ENCODE assay signal across 29 cellular contexts in genomic region chr1:28781305-28781704, GRCh38. TPM values are rescaled to one million over a fixed set of nuclear protein-coding genes. Genes with fewer than 3 reads are reported as not detected.
"Had no signal": no experiment of that assay in that cellular context is flagged by ENCODE, and none has a peak within 500 bp of the region (broad histone marks: within the 10 kb centered on the region; RNA-seq: fewer than 3 reads in every experiment).

No MANE protein-coding gene starts in this region.

- H3K9me3 ChIP-seq: adrenal gland, breast epithelium, SK-N-SH had no signal

- H3K36me3 ChIP-seq: adrenal gland, breast epithelium had no signal

- H3K27me3 ChIP-seq: adrenal gland, breast epithelium had no signal

- H3K27ac ChIP-seq: breast epithelium had no signal

- H3K4me1 ChIP-seq: breast epithelium had no signal

- ATAC-seq: activated T-cell treated with anti-CD3 and anti-CD28 coated beads, Interleukin-2, amount 50 U/mL, for 4 hours; activated T-helper 17 cell treated with anti-CD3 and anti-CD28 coated beads, Interleukin-2, amount 50 U/mL, for 72 hours; Panc1; Right ventricle myocardium inferior had no signal

- H3K4me3 ChIP-seq: adrenal gland, breast epithelium had no signal

- DNase-seq: activated CD4-positive, alpha-beta memory T cell treated with anti-CD3 and anti-CD28 coated beads for 36 hours; activated CD4-positive, alpha-beta T cell treated with anti-CD3 and anti-CD28 coated beads, Interleukin-2, amount 10 ng/mL, durations not matched to agents 7 days and 5 days; activated CD4-positive, CD25-positive, alpha-beta regulatory T cell; activated CD8-positive, alpha-beta memory T cell treated with anti-CD3 and anti-CD28 coated beads for 24 hours; activated naive CD4-positive, alpha-beta T cell treated with anti-CD3 and anti-CD28 coated beads, Interleukin-2, amount 50 U/mL, for 16 hours; activated naive CD8-positive, alpha-beta T cell treated with anti-CD3 and anti-CD28 coated beads, Interleukin-2, amount 10 ng/mL, durations not matched to agents 7 days and 5 days; activated T-cell treated with anti-CD3 and anti-CD28 coated beads, Interleukin-2, amount 50 U/mL, for 4 hours; adrenal gland; anterior cingulate cortex; central memory CD4-positive, alpha-beta T cell; Kasumi-1; KBM-7; NCI-H1048; NCI-H146; NCI-H187 treated with DMSO at 0.1 percent for 48 hours; NCI-H2081 treated with DMSO at 0.1 percent for 48 hours; NCI-H345; NCI-H510A; NCI-H526 treated with DMSO at 0.1 percent for 48 hours; NCI-H82; RPMI8226; SK-N-SH; T-helper 1 cell had no signal

RNA-seq across cellular contexts. Expression of gene OPRD1, which starts 30.7 kb away (rescaled TPM):
- total RNA-seq: activated CD4-positive, alpha-beta memory T cell treated with anti-CD3 and anti-CD28 coated beads for 36 hours; activated CD4-positive, alpha-beta T cell treated with anti-CD3 and anti-CD28 coated beads, Interleukin-2, amount 10 ng/mL, durations not matched to agents 7 days and 5 days; activated naive CD8-positive, alpha-beta T cell treated with anti-CD3 and anti-CD28 coated beads, Interleukin-2, amount 10 ng/mL, durations not matched to agents 7 days and 5 days; activated T-cell treated with anti-CD3 and anti-CD28 coated beads, Interleukin-2, amount 50 U/mL, for 4 hours; activated T-helper 17 cell treated with anti-CD3 and anti-CD28 coated beads, Interleukin-2, amount 50 U/mL, for 72 hours; breast epithelium; OCI-LY7; Right ventricle myocardium inferior; T-helper 2 cell treated with Interferon-gamma antibody and Interleukin-4, amounts not matched to agents 100 ng/mL and 5 ng/mL, for 36 hours had no signal
